Comparison of ENCODE assay signal across 1 cellular context in the genomic region with DNA sequence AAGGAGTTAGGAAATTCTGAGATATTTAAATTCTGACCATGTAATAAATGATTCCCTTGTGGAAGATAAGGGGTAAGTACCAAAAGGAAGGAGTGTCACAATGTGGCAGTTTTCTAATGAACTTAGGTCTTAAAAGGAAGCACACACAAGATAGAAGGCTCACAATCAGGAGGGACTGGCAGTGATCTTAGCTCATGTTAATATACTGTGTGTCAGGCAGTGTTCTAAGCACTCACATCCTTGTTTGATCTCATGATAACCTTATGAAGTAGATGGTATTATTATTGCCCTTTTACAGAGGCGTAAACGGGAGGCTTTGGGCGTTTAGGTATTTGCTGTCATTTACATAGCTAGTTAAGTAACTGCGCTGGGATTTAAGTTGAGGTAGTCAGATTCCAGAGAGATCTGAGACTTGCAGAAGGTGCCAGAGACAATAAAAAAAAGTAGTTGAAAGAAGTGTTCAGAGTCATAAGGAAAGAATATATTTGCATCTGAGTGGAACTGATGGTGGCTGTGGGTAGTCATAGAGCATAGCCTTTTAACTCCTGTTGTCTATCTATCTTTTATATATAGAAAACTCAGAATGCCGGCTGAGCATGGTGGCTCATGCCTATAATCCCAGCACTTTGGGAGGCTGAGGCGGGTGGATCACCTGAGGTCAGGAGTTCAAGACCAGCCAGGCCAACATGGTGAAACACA.
TF ChIP-seq lines count a peak whose summit lies in the region.

No MANE protein-coding gene starts in this region.

TF ChIP-seq in H1, 55 proteins besides CTCF, POLR2A, EP300 and RAD21 (continued from another document):
- TF ChIP-seq, protein P1, sequence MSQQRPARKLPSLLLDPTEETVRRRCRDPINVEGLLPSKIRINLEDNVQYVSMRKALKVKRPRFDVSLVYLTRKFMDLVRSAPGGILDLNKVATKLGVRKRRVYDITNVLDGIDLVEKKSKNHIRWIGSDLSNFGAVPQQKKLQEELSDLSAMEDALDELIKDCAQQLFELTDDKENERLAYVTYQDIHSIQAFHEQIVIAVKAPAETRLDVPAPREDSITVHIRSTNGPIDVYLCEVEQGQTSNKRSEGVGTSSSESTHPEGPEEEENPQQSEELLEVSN (IDR thresholded peaks at IDR 0.05): no peak
- no peak for TF ChIP-seq EGR1 (IDR thresholded peaks at IDR 0.05; ENCODE audit: borderline replicate concordance, low read depth, low read length)
- TF ChIP-seq, protein P2, sequence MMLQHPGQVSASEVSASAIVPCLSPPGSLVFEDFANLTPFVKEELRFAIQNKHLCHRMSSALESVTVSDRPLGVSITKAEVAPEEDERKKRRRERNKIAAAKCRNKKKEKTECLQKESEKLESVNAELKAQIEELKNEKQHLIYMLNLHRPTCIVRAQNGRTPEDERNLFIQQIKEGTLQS (IDR thresholded peaks at IDR 0.05; ENCODE audit: insufficient read depth, low read depth, low read length): no peak
- no peak for TF ChIP-seq BACH1 (IDR thresholded peaks at IDR 0.05; ENCODE audit: low read length)
- no peak for TF ChIP-seq TCF12 (IDR thresholded peaks at IDR 0.05; ENCODE audit: low read depth, low read length)
- TF ChIP-seq KDM5A (IDR thresholded peaks at IDR 0.05; ENCODE audit: low read length): no peak
- TF ChIP-seq TAF1 (IDR thresholded peaks at IDR 0.05; ENCODE audit: low read depth, low read length): no peak
- TF ChIP-seq SP4 (IDR thresholded peaks at IDR 0.05; ENCODE audit: low read length): no peak
- TF ChIP-seq, protein P3, sequence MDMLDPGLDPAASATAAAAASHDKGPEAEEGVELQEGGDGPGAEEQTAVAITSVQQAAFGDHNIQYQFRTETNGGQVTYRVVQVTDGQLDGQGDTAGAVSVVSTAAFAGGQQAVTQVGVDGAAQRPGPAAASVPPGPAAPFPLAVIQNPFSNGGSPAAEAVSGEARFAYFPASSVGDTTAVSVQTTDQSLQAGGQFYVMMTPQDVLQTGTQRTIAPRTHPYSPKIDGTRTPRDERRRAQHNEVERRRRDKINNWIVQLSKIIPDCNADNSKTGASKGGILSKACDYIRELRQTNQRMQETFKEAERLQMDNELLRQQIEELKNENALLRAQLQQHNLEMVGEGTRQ (IDR thresholded peaks at IDR 0.05; ENCODE audit: low read length): no peak
- no peak for TF ChIP-seq PHF8 (conservative IDR thresholded peaks at IDR 0.05; ENCODE audit: low read depth, low read length)
